8 cellular contexts compared by ENCODE assay signal in genomic region chr6:31826793-31827285, GRCh38. TPM values are rescaled to one million over a fixed set of nuclear protein-coding genes. Genes with fewer than 3 reads are reported as not detected.
DNase-seq lines count a peak whose midpoint lies in the region; ATAC-seq and TF ChIP-seq lines count a peak whose summit lies in the region.

No MANE protein-coding gene starts in this region.

- 0 to 1% (median 0%) methylated on average over 13 of the region's 13 CpGs for WGBS in spleen, 5 donors

- no peaks in the 10 kb centered on the region for H3K27me3 ChIP-seq in PC-9 (ENCODE audit: insufficient read depth, low read depth)
- no peaks in the 10 kb centered on the region for H3K27me3 ChIP-seq in brain microvascular endothelial cell (replicated peaks)
- H3K27me3 ChIP-seq in spleen (replicated peaks in 1 of 7): no peaks in the 10 kb centered on the region

- peaks cover 61% of the 10 kb centered on the region for H3K4me1 Mint-ChIP-seq in CD14-positive monocyte

- peak in 1 of 3 donors; percentile 61 for TF ChIP-seq POLR2A in spleen (IDR thresholded peaks at IDR 0.05)

- intact Hi-C loops in CD14-positive monocyte (cut with micrococcal nuclease): no loop called here
- intact Hi-C loops in PC-9 (cut with micrococcal nuclease; ENCODE audit: unreplicated experiment): loop anchor here (1.0 to 10.0 kb wide), 4 partner anchors 31 to 1148 kb away; partner anchors contain the start of genes ATP6V1G2, DDX39B and NFKBIL1
- intact Hi-C loops in spleen (cut with DNase I; ENCODE audit: low total_unique reads): loop anchor here (10.0 kb wide), 1 partner anchor 92 kb away; the partner anchor contains the start of gene CLIC1

- peaks cover 53% of the 10 kb centered on the region for H3K79me2 ChIP-seq in PC-9 (ENCODE audit: low read depth)

- peaks cover 23% of the 10 kb centered on the region for H4K20me1 ChIP-seq in PC-9 (ENCODE audit: insufficient read depth)

- peaks cover 0 to 2% (median 0%) of the 10 kb centered on the region in 3 donors for H3K27me3 Mint-ChIP-seq in CD14-positive monocyte (ENCODE audit: low read depth in 3 of 3)

- H3K27ac Mint-ChIP-seq in CD14-positive monocyte: peak overlapping the region; percentile 96 to 99 (median 98)

- no peaks in the 10 kb centered on the region for H3K9me2 ChIP-seq in PC-9 (ENCODE audit: insufficient read depth)

- peak overlapping the region; percentile 94 to 95 for H3K4me3 Mint-ChIP-seq in CD14-positive monocyte

- POLR2A ChIA-PET in PC-9 (lab: Charles Lee; ENCODE audit: unreplicated experiment): interaction anchor here (0.5 to 2.4 kb wide), 12 partner anchors 11 to 166 kb away, joined by 3 to 40 read pairs (median 6); partner anchors contain the start of genes C6orf47, EHMT2, HSPA1A and HSPA1L

- CTCF ChIA-PET in PC-9 (lab: Charles Lee): interaction anchor here (0.6 kb wide), 1 partner anchor 144 kb away, joined by 8 read pairs; no protein-coding TSS in a partner anchor

- H3K27ac ChIP-seq in PC-9: peak overlapping the region; percentile 98
- peak overlapping the region; percentile 91 for H3K27ac ChIP-seq in brain microvascular endothelial cell
- H3K27ac ChIP-seq in spleen: peak overlapping the region; percentile 92 to 98 (median 95)

- peak; percentile 52 for DNase-seq in CD14-positive monocyte (ENCODE audit: low spot score)
- DNase-seq in PC-9: peak in 1 of 2 experiments; percentile 87
- no peak for DNase-seq in brain microvascular endothelial cell
- peak; percentile 42 for DNase-seq in iPS-NIHi7 (ENCODE audit: extremely low spot score)
- peak; percentile 90 for DNase-seq in spleen

- peaks cover 61% of the 10 kb centered on the region for H3F3A ChIP-seq in PC-9 (ENCODE audit: insufficient read depth, low read depth)

- no peaks in the 10 kb centered on the region for H3K9me3 Mint-ChIP-seq in CD14-positive monocyte

- H3K4me3 ChIP-seq in PC-9 (peak overlapping the region; percentile 69), brain microvascular endothelial cell (ENCODE audit: low read depth, low read length) (peak overlapping the region; percentile 43), spleen (peak overlapping the region; percentile 36 to 71 (median 61))

- no peaks in the 10 kb centered on the region for H3K9me3 ChIP-seq in PC-9 (ENCODE audit: insufficient read depth, low read depth)
- H3K9me3 ChIP-seq in spleen: no peaks in the 10 kb centered on the region

- peak overlapping the region; percentile 98 for H3K4me2 ChIP-seq in PC-9

- no TSS peak for BruUV-seq in PC-9 (replicated peaks; lab: Mats Ljungman, UMichigan)

- in situ Hi-C loops in brain microvascular endothelial cell (cut with HindIII; ENCODE audit: low pct_ligation_motif_present, low sequenced_read_pairs): no loop called here

- H3K4me1 ChIP-seq in PC-9 (replicated peaks; ENCODE audit: insufficient read depth): peaks cover 52% of the 10 kb centered on the region
- peaks cover 31 to 71% (median 49%) of the 10 kb centered on the region in 6 donors for H3K4me1 ChIP-seq in spleen

- ATAC-seq in GM19455 (IDR thresholded peaks at IDR 0.05; ENCODE audit: unreplicated experiment): peak; percentile 19
- ATAC-seq in HG02884 (IDR thresholded peaks at IDR 0.05; ENCODE audit: unreplicated experiment): no peak
- ATAC-seq in HG02588 (IDR thresholded peaks at IDR 0.05; ENCODE audit: unreplicated experiment): no peak

- H2AFZ ChIP-seq in PC-9: peak overlapping the region; percentile 50

- TF ChIP-seq CTCF in CD14-positive monocyte (IDR thresholded peaks at IDR 0.05) (no peak), PC-9 (conservative IDR thresholded peaks at IDR 0.05) (no peak), brain microvascular endothelial cell (IDR thresholded peaks at IDR 0.05; ENCODE audit: low read depth, low read length, missing control alignments) (no peak), spleen (IDR thresholded peaks at IDR 0.05 in 8 of 11, conservative IDR thresholded peaks at IDR 0.05 in 3 of 11) (no peak)

- no peaks in the 10 kb centered on the region for H3K36me3 ChIP-seq in PC-9 (ENCODE audit: low read depth)
- no peaks in the 10 kb centered on the region for H3K36me3 ChIP-seq in brain microvascular endothelial cell (replicated peaks)
- H3K36me3 ChIP-seq in spleen: no peaks in the 10 kb centered on the region

- no peaks in the 10 kb centered on the region for H3K36me3 Mint-ChIP-seq in CD14-positive monocyte

RNA-seq across cellular contexts. Expression of gene HSPA1B, which starts 0.7 kb away (rescaled TPM):
- 1 to 10 TPM; 3.4 to 4.8 TPM for polyA plus RNA-seq in CD14-positive monocyte
- total RNA-seq in PC-9 (2021): 334 and 340 TPM in 2 replicates
- total RNA-seq in spleen: 100 to 1,000 TPM in 1 of 7 donors, 10 to 100 TPM in 6; 40.4 to 372 (median 48.3) TPM
- polyA plus RNA-seq in spleen: 10 to 100 TPM in 1 of 3 donors, 1 to 10 TPM in 2; 7.4 to 20.6 (median 8.7) TPM

RNA-seq across cellular contexts. Expression of gene HSPA1A, which starts 11.5 kb away (rescaled TPM):
- polyA plus RNA-seq in CD14-positive monocyte (100 to 1,000 TPM; 144 to 215 TPM), spleen (10 to 100 TPM; 16.4 to 58.5 (median 27.7) TPM)
- total RNA-seq in PC-9 (2021) (378 and 385 TPM in 2 replicates), spleen (100 to 1,000 TPM in 6 of 7 donors, 10 to 100 TPM in 1; 97.7 to 384 (median 127) TPM)

RNA-seq across cellular contexts. Expression of gene HSPA1L, which starts 11.8 kb away (rescaled TPM):
- polyA plus RNA-seq in CD14-positive monocyte (under 1 TPM; 0.53 to 0.55 TPM), spleen (1 to 10 TPM in 2 of 3 donors, under 1 TPM in 1; 0.93 to 1.9 (median 1.0) TPM)
- total RNA-seq in PC-9 (2021) (2.3 and 2.6 TPM in 2 replicates), spleen (1 to 10 TPM; 2.6 to 3.7 (median 3.1) TPM)

RNA-seq across cellular contexts. Expression of gene LSM2, which starts 20.1 kb away (rescaled TPM):
- polyA plus RNA-seq in CD14-positive monocyte (10 to 100 TPM; 40.0 to 41.0 TPM), spleen (10 to 100 TPM; 74.5 to 98.9 (median 80.4) TPM)
- total RNA-seq in PC-9 (2021) (67.5 and 74.3 TPM in 2 replicates), spleen (10 to 100 TPM; 35.9 to 54.4 (median 42.9) TPM)

RNA-seq across cellular contexts. Expression of gene VARS1, which starts 31.3 kb away (rescaled TPM):
- polyA plus RNA-seq in CD14-positive monocyte (10 to 100 TPM; 27.3 to 28.9 TPM), spleen (10 to 100 TPM; 31.1 to 49.0 (median 38.3) TPM)
- total RNA-seq in PC-9 (2021) (99.6 and 124 TPM in 2 replicates), spleen (10 to 100 TPM; 32.4 to 97.3 (median 62.5) TPM)

Comparison
In these comparisons a context has a peak if more than half of its experiments do, and no peak if none do; other contexts are left out.
1. intact Hi-C loops: an anchor here in PC-9 (1.0 to 10.0 kb wide) and spleen (10.0 kb wide); none called in CD14-positive monocyte.